9 cellular contexts compared by ENCODE assay signal in the genomic region with DNA sequence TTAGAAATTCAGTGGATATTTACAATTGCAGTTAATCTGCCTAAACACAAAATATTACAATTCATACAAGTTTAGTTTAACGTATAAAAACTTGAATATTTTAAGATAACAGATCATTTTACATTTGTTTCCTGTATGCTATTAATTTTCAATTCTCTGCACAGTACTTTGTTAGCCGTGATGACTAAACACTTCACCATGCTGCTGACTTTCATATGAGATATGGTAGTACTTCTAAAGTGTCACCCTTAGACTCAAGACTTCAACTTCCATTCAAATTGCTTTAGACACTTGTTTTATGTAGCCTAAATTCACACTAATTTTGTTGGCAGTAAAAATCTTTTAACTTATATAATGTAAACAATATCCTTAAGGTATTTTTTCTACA.
DNase-seq lines count a peak whose midpoint lies in the region; ATAC-seq and TF ChIP-seq lines count a peak whose summit lies in the region.
"Had no signal": no experiment of that assay in that cellular context is flagged by ENCODE, and none has a peak within 500 bp of the region (broad histone marks: within the 10 kb centered on the region; RNA-seq: fewer than 3 reads in every experiment).

No MANE protein-coding gene starts in this region.

- no peaks in the 10 kb centered on the region for H3K36me3 ChIP-seq in Peyer's patch

- no peak for TF ChIP-seq CTCF in Peyer's patch (IDR thresholded peaks at IDR 0.05)

- H3K27me3 ChIP-seq in Peyer's patch, result no peaks in the 10 kb centered on the region

- peak overlapping the region in 1 of 4 donors; percentile 25 for H3K4me3 ChIP-seq in Peyer's patch

- H3K4me1 ChIP-seq in Peyer's patch, result no peaks in the 10 kb centered on the region

- no peak overlapping the region for H3K27ac ChIP-seq in Peyer's patch

- no peak for TF ChIP-seq POLR2A in Peyer's patch (IDR thresholded peaks at IDR 0.05)

- DNase-seq in astrocyte of the hippocampus (ENCODE audit: low read depth, low spot score), result peak; percentile 20
- peak; percentile 66 for DNase-seq in renal cortical epithelial cell (ENCODE audit: low read depth)
- no peak for DNase-seq in Peyer's patch
- DNase-seq in activated CD4-positive, alpha-beta T cell treated with anti-CD3 and anti-CD28 coated beads, Interleukin-2, amount 50 U/mL, for 1 hour, result no peak
- no peak for DNase-seq in NCI-H187 treated with DMSO at 0.1 percent for 48 hours (lab: John Stamatoyannopoulos, UW)
- no peak for DNase-seq in C1 segment of cervical spinal cord (lab: John Stamatoyannopoulos, UW)
- DNase-seq: NCI-H1417 treated with DMSO at 0.1 percent for 48 hours had no signal

- peak; percentile 52 for ATAC-seq in GM18870 (IDR thresholded peaks at IDR 0.05; ENCODE audit: unreplicated experiment)
- ATAC-seq in HG03460 (IDR thresholded peaks at IDR 0.05; ENCODE audit: unreplicated experiment), result peak; percentile 51

- no peaks in the 10 kb centered on the region for H3K9me3 ChIP-seq in Peyer's patch

Comparison
In these comparisons a context has a peak if more than half of its experiments do, and no peak if none do; other contexts are left out.
1. DNase-seq: peak in astrocyte of the hippocampus (single experiment) and renal cortical epithelial cell (single experiment); none in Peyer's patch (0 of 3), activated CD4-positive, alpha-beta T cell treated with anti-CD3 and anti-CD28 coated beads, Interleukin-2, amount 50 U/mL, for 1 hour (single experiment), NCI-H187 treated with DMSO at 0.1 percent for 48 hours (single experiment) and C1 segment of cervical spinal cord (0 of 14).